12 cellular contexts compared by ENCODE assay signal in genomic region chr2:10035633-10036032, GRCh38. TPM values are rescaled to one million over a fixed set of nuclear protein-coding genes. Genes with fewer than 3 reads are reported as not detected.
DNase-seq lines count a peak whose midpoint lies in the region; ATAC-seq and TF ChIP-seq lines count a peak whose summit lies in the region.
"Had no signal": no experiment of that assay in that cellular context is flagged by ENCODE, and none has a peak within 500 bp of the region (broad histone marks: within the 10 kb centered on the region; RNA-seq: fewer than 3 reads in every experiment).

No MANE protein-coding gene starts in this region.

- TF ChIP-seq EP300 in esophagus muscularis mucosa (IDR thresholded peaks at IDR 0.05) (no peak), transverse colon (IDR thresholded peaks at IDR 0.05; ENCODE audit: low read depth) (no peak)

- intact Hi-C loops in esophagus muscularis mucosa (cut with DNase I) (no loop called here), transverse colon (cut with DNase I; ENCODE audit: low total_unique reads) (no loop called here)

- in situ Hi-C loops in transverse colon (cut with MboI; ENCODE audit: low pct_ligation_motif_present in 1 of 4, low pct_unique_long_range_greater_than_20kb in 1 of 4, low sequenced_read_pairs in 3 of 4), result no loop called here

- no peak for TF ChIP-seq POLR2A in esophagus muscularis mucosa (IDR thresholded peaks at IDR 0.05; ENCODE audit: low read depth)
- no peak for TF ChIP-seq POLR2A in transverse colon (IDR thresholded peaks at IDR 0.05)

- peaks cover 10% of the 10 kb centered on the region for H3K27me3 Mint-ChIP-seq in activated CD4-positive, alpha-beta memory T cell treated with anti-CD3 and anti-CD28 coated beads, Interleukin-2, amount 10 ng/mL, durations not matched to agents 7 days and 5 days
- peaks cover 7% of the 10 kb centered on the region for H3K27me3 Mint-ChIP-seq in neural crest cell (ENCODE audit: low read depth)
- H3K27me3 Mint-ChIP-seq: stimulated activated naive B cell treated with anti-CD40 and anti-IgM and Interleukin-4, amounts not matched to agents 10 μg/mL and 1 μg/mL and 100 μg/mL, for 72 hours had no signal

- TF ChIP-seq CTCF in esophagus muscularis mucosa (IDR thresholded peaks at IDR 0.05) (no peak), neural crest cell (conservative IDR thresholded peaks at IDR 0.05) (no peak), transverse colon (IDR thresholded peaks at IDR 0.05) (no peak)

- H3K4me1 ChIP-seq in esophagus muscularis mucosa (peaks cover 54 to 58% (median 56%) of the 10 kb centered on the region in 4 donors), transverse colon (peaks cover 9 to 41% (median 24%) of the 10 kb centered on the region in 4 donors)
- H3K4me1 ChIP-seq: Caco-2 had no signal

- H3K36me3 ChIP-seq in esophagus muscularis mucosa, result no peaks in the 10 kb centered on the region
- H3K36me3 ChIP-seq in transverse colon, result no peaks in the 10 kb centered on the region

- peaks cover under 1% of the 10 kb centered on the region for H3K36me3 Mint-ChIP-seq in activated CD4-positive, alpha-beta memory T cell treated with anti-CD3 and anti-CD28 coated beads, Interleukin-2, amount 10 ng/mL, durations not matched to agents 7 days and 5 days (ENCODE audit: low read depth)
- H3K36me3 Mint-ChIP-seq in neural crest cell (ENCODE audit: low read depth), result no peaks in the 10 kb centered on the region
- H3K36me3 Mint-ChIP-seq: stimulated activated naive B cell treated with anti-CD40 and anti-IgM and Interleukin-4, amounts not matched to agents 10 μg/mL and 1 μg/mL and 100 μg/mL, for 72 hours had no signal

- H3K27ac Mint-ChIP-seq in activated CD4-positive, alpha-beta memory T cell treated with anti-CD3 and anti-CD28 coated beads, Interleukin-2, amount 10 ng/mL, durations not matched to agents 7 days and 5 days, result peak overlapping the region; percentile 16
- H3K27ac Mint-ChIP-seq in neural crest cell (ENCODE audit: unreplicated experiment), result peak overlapping the region; percentile 50

- peaks cover 32% of the 10 kb centered on the region for H3K4me1 Mint-ChIP-seq in activated CD4-positive, alpha-beta memory T cell treated with anti-CD3 and anti-CD28 coated beads, Interleukin-2, amount 10 ng/mL, durations not matched to agents 7 days and 5 days
- H3K4me1 Mint-ChIP-seq in neural crest cell, result peaks cover 2% of the 10 kb centered on the region

- H3K27me3 ChIP-seq in esophagus muscularis mucosa (no peaks in the 10 kb centered on the region), transverse colon (no peaks in the 10 kb centered on the region)

- DNase-seq in activated CD4-positive, alpha-beta memory T cell treated with anti-CD3 and anti-CD28 coated beads, Interleukin-2, amount 10 ng/mL, durations not matched to agents 7 days and 5 days, result no peak
- DNase-seq in esophagus muscularis mucosa (ENCODE audit: extremely low spot score) (no peak), neural crest cell (ENCODE audit: low read depth, low spot score) (no peak), transverse colon (no peak), AG08395 (ENCODE audit: low spot score) (no peak), NCI-H2029 (lab: John Stamatoyannopoulos, UW) (no peak)
- DNase-seq: Caco-2; glutamatergic neuron; NK-92 treated with Interleukin-12 subunit alpha and Interleukin-12 subunit beta, amount 100 ng/mL, for 24 hours had no signal

- CTCF ChIA-PET in activated CD4-positive, alpha-beta memory T cell treated with anti-CD3 and anti-CD28 coated beads, Interleukin-2, amount 10 ng/mL, durations not matched to agents 7 days and 5 days (lab: Charles Lee), result interaction anchor here (1.0 to 1.8 kb wide), 4 partner anchors 13 to 192 kb away, joined by 3 to 15 read pairs (median 8); partner anchors contain the start of gene TAF1B

- H3K4me3 ChIP-seq in esophagus muscularis mucosa (no peak overlapping the region), transverse colon (no peak overlapping the region)

- no peaks in the 10 kb centered on the region for H3K9me3 ChIP-seq in esophagus muscularis mucosa
- no peaks in the 10 kb centered on the region for H3K9me3 ChIP-seq in transverse colon
- H3K9me3 ChIP-seq: Caco-2 had no signal

- H3K9me3 Mint-ChIP-seq in activated CD4-positive, alpha-beta memory T cell treated with anti-CD3 and anti-CD28 coated beads, Interleukin-2, amount 10 ng/mL, durations not matched to agents 7 days and 5 days, result no peaks in the 10 kb centered on the region
- H3K9me3 Mint-ChIP-seq in neural crest cell, result no peaks in the 10 kb centered on the region
- H3K9me3 Mint-ChIP-seq: stimulated activated naive B cell treated with anti-CD40 and anti-IgM and Interleukin-4, amounts not matched to agents 10 μg/mL and 1 μg/mL and 100 μg/mL, for 72 hours had no signal

- H3K4me3 Mint-ChIP-seq in activated CD4-positive, alpha-beta memory T cell treated with anti-CD3 and anti-CD28 coated beads, Interleukin-2, amount 10 ng/mL, durations not matched to agents 7 days and 5 days, result no peak overlapping the region
- no peak overlapping the region for H3K4me3 Mint-ChIP-seq in neural crest cell
- H3K4me3 Mint-ChIP-seq: stimulated activated naive B cell treated with anti-CD40 and anti-IgM and Interleukin-4, amounts not matched to agents 10 μg/mL and 1 μg/mL and 100 μg/mL, for 72 hours had no signal

- peak overlapping the region; percentile 70 to 80 (median 72) for H3K27ac ChIP-seq in esophagus muscularis mucosa (replicated peaks in 1 of 4)
- peak overlapping the region; percentile 18 to 91 (median 61) for H3K27ac ChIP-seq in transverse colon
- H3K27ac ChIP-seq: VCaP had no signal

- POLR2A ChIA-PET in activated CD4-positive, alpha-beta memory T cell treated with anti-CD3 and anti-CD28 coated beads, Interleukin-2, amount 10 ng/mL, durations not matched to agents 7 days and 5 days (lab: Charles Lee), result interaction anchor here (1.0 to 2.4 kb wide), 3 partner anchors 8 to 52 kb away, joined by 3 to 13 read pairs (median 3); partner anchors contain the start of gene KLF11

- no peak for ATAC-seq in GM18520 (IDR thresholded peaks at IDR 0.05; ENCODE audit: unreplicated experiment)

- 47% methylated on average over 5 of the region's 5 CpGs for WGBS in esophagus muscularis mucosa
- WGBS in transverse colon (ENCODE audit: low coverage in 1 of 2), 2 donors, result 64% methylated on average over 5 of the region's 5 CpGs; no CpG with 5 or more reads in 1 of the 2 donors

RNA-seq across cellular contexts. Expression of gene KLF11, which starts 7.7 kb away (rescaled TPM):
- 10 to 100 TPM; 14.4 to 16.0 TPM for total RNA-seq in activated CD4-positive, alpha-beta memory T cell treated with anti-CD3 and anti-CD28 coated beads, Interleukin-2, amount 10 ng/mL, durations not matched to agents 7 days and 5 days
- total RNA-seq in esophagus muscularis mucosa, result 10 to 100 TPM; 15.8 to 51.6 (median 33.9) TPM
- total RNA-seq in neural crest cell, result 8.2 and 8.5 TPM in 2 replicates
- 10 to 100 TPM in 2 of 4 donors, 1 to 10 TPM in 2; 6.6 to 17.0 (median 10.5) TPM for total RNA-seq in transverse colon

RNA-seq across cellular contexts. Expression of gene CYS1, which starts 44.6 kb away (rescaled TPM):
- under 1 TPM; 0.40 to 0.71 TPM for total RNA-seq in activated CD4-positive, alpha-beta memory T cell treated with anti-CD3 and anti-CD28 coated beads, Interleukin-2, amount 10 ng/mL, durations not matched to agents 7 days and 5 days
- 10 to 100 TPM; 16.9 to 56.4 (median 35.4) TPM for total RNA-seq in esophagus muscularis mucosa
- not detected in 2 replicates for total RNA-seq in neural crest cell
- total RNA-seq in transverse colon, result 1 to 10 TPM; 1.1 to 7.4 (median 2.0) TPM
